Comparison of ENCODE assay signal across 8 cellular contexts in the genomic region with DNA sequence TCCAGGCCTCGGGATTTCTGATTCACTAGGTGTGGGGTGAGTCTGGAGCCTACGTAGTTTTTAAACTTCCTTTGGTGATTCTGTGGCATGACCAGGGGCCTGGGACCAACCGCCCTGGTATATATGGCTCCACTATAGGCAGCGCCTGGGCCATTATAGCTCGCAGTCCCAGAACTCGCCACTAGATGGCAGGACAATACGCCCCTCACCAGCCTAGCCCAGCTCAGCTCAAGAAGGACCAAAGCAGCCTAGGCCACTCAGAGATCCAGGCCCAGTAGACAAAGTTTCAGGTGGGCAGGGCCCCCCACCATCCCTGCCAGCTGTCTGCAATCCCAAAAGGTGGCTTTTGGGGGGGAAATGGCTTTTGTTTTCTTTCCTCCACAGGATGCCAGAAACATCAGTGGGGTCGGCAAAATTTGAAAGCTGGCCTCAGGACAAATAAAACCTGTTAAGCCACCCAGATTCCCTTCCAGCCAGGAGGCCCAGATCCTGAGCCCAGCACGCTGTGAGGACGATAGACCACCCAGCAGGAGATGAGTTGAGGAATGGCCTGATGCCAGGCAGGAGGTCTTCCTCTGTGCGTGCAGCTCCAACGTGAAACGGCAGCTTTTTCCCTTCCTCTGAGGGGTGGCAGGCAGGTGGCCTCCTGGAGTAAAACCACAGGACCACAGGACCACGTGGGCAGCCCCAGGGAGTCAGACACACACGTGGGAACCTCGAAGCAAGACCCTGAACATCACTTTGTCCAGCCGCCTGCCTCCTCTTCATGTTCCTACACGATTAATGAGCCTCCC. TPM values are rescaled to one million over a fixed set of nuclear protein-coding genes. Genes with fewer than 3 reads are reported as not detected.
A peak's percentile ranks its signal among the peaks of the same experiment; 100 is the strongest.
DNase-seq lines count a peak whose midpoint lies in the region; ATAC-seq and TF ChIP-seq lines count a peak whose summit lies in the region.

No MANE protein-coding gene starts in this region.

- peak; percentile 94 for TF ChIP-seq CTCF in choroid plexus epithelial cell (conservative IDR thresholded peaks at IDR 0.05; ENCODE audit: low read depth, low read length)
- TF ChIP-seq CTCF in lower leg skin (IDR thresholded peaks at IDR 0.05), result peak in 1 of 3 donors; percentile 47

- ATAC-seq in HG02759 (IDR thresholded peaks at IDR 0.05; ENCODE audit: unreplicated experiment) (peak; percentile 71), HG03571 (IDR thresholded peaks at IDR 0.05; ENCODE audit: unreplicated experiment) (no peak)

- 38 to 41% methylated on average over 18 of the region's 18 CpGs for WGBS in lower leg skin, 2 donors

- H3K4me3 ChIP-seq in choroid plexus epithelial cell (ENCODE audit: low read depth, low read length) (no peak overlapping the region), lower leg skin (ENCODE audit: low read depth, poor library complexity, severe bottlenecking) (no peak overlapping the region)

- no peak for TF ChIP-seq POLR2A in lower leg skin (IDR thresholded peaks at IDR 0.05)

- DNase-seq in DMS114 treated with DMSO at 0.1 percent for 48 hours (lab: John Stamatoyannopoulos, UW; ENCODE audit: unreplicated experiment) (peak; percentile 59), NCI-H510A (lab: John Stamatoyannopoulos, UW) (peak; percentile 51), choroid plexus epithelial cell (ENCODE audit: low read depth) (peak; percentile 77), lower leg skin (ENCODE audit: low spot score in 2 of 2) (peak; percentile 53 to 92)
- DNase-seq in activated CD4-positive, alpha-beta T cell treated with anti-CD3 and anti-CD28 coated beads for 48 hours, result peak; percentile 83
- DNase-seq in stimulated activated CD8-positive, alpha-beta memory T cell treated with anti-CD3 and anti-CD28 coated beads, Interleukin-12 subunit alpha, Interleukin-12 subunit beta, amount 100 ng/mL, for 1 hour (ENCODE audit: low read depth), result peak; percentile 50

- intact Hi-C loops in lower leg skin (cut with DNase I; ENCODE audit: low total_unique reads), result loop anchor here (10.0 kb wide), 1 partner anchor 296 kb away; no protein-coding TSS in a partner anchor

RNA-seq across cellular contexts. Expression of a gene that starts 24.8 kb away (rescaled TPM):
- 10 to 100 TPM in 1 of 4 donors, 1 to 10 TPM in 3; 8.5 to 10.3 (median 9.1) TPM for total RNA-seq in lower leg skin
